In the genomic region with DNA sequence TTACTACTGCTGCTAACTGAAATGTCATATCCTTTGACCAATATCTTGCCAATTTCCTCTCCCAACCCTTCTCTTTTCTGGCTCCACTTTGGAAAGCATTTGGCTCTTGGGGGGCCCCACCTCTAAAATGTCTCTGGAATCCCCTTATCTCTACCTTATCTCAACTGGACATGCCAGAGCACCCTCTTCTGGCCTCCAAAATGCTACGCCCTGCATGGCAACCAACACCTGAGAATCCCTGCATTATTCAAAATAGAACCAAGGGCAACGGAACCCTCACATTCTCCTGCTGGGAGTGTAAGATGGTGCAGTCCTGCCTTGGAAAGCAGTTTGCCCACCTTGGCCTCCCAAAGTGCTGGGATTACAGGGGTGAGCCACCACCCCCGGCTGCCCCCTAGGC, we compare ENCODE assay signal across 16 cellular contexts. TPM values are rescaled to one million over a fixed set of nuclear protein-coding genes. Genes with fewer than 3 reads are reported as not detected.
DNase-seq lines count a peak whose midpoint lies in the region; ATAC-seq, FAIRE-seq and TF ChIP-seq lines count a peak whose summit lies in the region.
"Had no signal": no experiment of that assay in that cellular context is flagged by ENCODE, and none has a peak within 500 bp of the region (broad histone marks: within the 10 kb centered on the region; RNA-seq: fewer than 3 reads in every experiment).

No MANE protein-coding gene starts in this region.

- no peak for FAIRE-seq in A549 (lab: Jason Lieb, UNC)

- POLR2A ChIA-PET in A549 (lab: Yijun Ruan, JAX), result no interaction called here

- peaks cover 5% of the 10 kb centered on the region; the same call in 2 of the 3 replicates for H3K9me3 ChIP-seq in A549
- peaks cover 7% of the 10 kb centered on the region; the same call in 1 of the 2 replicates for H3K9me3 ChIP-seq in DOHH2 (ENCODE audit: control insufficient read depth, insufficient read depth, low read length)
- no peaks in the 10 kb centered on the region for H3K9me3 ChIP-seq in OCI-LY3 (ENCODE audit: insufficient read depth, low read length)
- H3K9me3 ChIP-seq in body of pancreas, result no peaks in the 10 kb centered on the region

- H3K4me1 ChIP-seq in A549, result no peaks in the 10 kb centered on the region
- peaks cover 11% of the 10 kb centered on the region for H3K4me1 ChIP-seq in DOHH2 (ENCODE audit: control insufficient read depth, low read length)
- no peaks in the 10 kb centered on the region for H3K4me1 ChIP-seq in OCI-LY3 (ENCODE audit: low read length)
- H3K4me1 ChIP-seq in body of pancreas, result peaks cover 37% of the 10 kb centered on the region
- H3K4me1 ChIP-seq: SJSA1 had no signal

- peak overlapping the region; percentile 71 for H3K4me3 Mint-ChIP-seq in endothelial cell (ENCODE audit: unreplicated experiment)
- H3K4me3 Mint-ChIP-seq: GM23338 had no signal

- H3K27me3 Mint-ChIP-seq in endothelial cell (ENCODE audit: unreplicated experiment), result peaks cover 11% of the 10 kb centered on the region

- no peaks in the 10 kb centered on the region for H3K9me2 ChIP-seq in DOHH2 (replicated peaks; ENCODE audit: control insufficient read depth, low read length)

- ATAC-seq in A549 (no peak), HG02938 (IDR thresholded peaks at IDR 0.05; ENCODE audit: unreplicated experiment) (no peak), GM21717 (IDR thresholded peaks at IDR 0.05; ENCODE audit: unreplicated experiment) (no peak), body of pancreas (no peak)
- ATAC-seq: GM23338 had no signal

- no peak overlapping the region for H3K4me3 ChIP-seq in A549
- no peak overlapping the region for H3K4me3 ChIP-seq in DOHH2 (ENCODE audit: low read length)
- no peak overlapping the region for H3K4me3 ChIP-seq in OCI-LY3 (ENCODE audit: low read length)
- H3K4me3 ChIP-seq in body of pancreas, result no peak overlapping the region
- H3K4me3 ChIP-seq: GM23338, PC-9, SJSA1 had no signal

- no peak for TF ChIP-seq CTCF in A549 (IDR thresholded peaks at IDR 0.05)
- TF ChIP-seq CTCF in DOHH2 (IDR thresholded peaks at IDR 0.05; ENCODE audit: low read depth, low read length, poor library complexity, severe bottlenecking), result peak; percentile 13
- TF ChIP-seq CTCF in OCI-LY3 (IDR thresholded peaks at IDR 0.05; ENCODE audit: low read depth, low read length), result peak; percentile 33
- TF ChIP-seq CTCF in endothelial cell (IDR thresholded peaks at IDR 0.05; ENCODE audit: unreplicated experiment), result no peak
- no peak for TF ChIP-seq CTCF in body of pancreas (IDR thresholded peaks at IDR 0.05)

- H2AFZ ChIP-seq in OCI-LY3 (ENCODE audit: low read depth, low read length), result no peak overlapping the region
- H2AFZ ChIP-seq: GM23338, PC-9 had no signal

- TF ChIP-seq POLR2A in A549 (IDR thresholded peaks at IDR 0.05; ENCODE audit: low read length) (no peak), body of pancreas (IDR thresholded peaks at IDR 0.05) (no peak)

- no peak for TF ChIP-seq EP300 in A549 (IDR thresholded peaks at IDR 0.05)

- H4K20me1 ChIP-seq in DOHH2 (ENCODE audit: control insufficient read depth, insufficient read depth, low read depth, low read length) (no peaks in the 10 kb centered on the region), OCI-LY3 (ENCODE audit: insufficient read depth, low read length) (peaks cover 4% of the 10 kb centered on the region; the same call in 1 of the 2 replicates)

- peaks cover 31% of the 10 kb centered on the region for H3K36me3 Mint-ChIP-seq in endothelial cell (ENCODE audit: low read depth, unreplicated experiment)

- no peaks in the 10 kb centered on the region; the same call in 1 of the 2 replicates for H3K36me3 ChIP-seq in DOHH2 (ENCODE audit: control insufficient read depth, low read length)
- peaks cover 3% of the 10 kb centered on the region for H3K36me3 ChIP-seq in OCI-LY3 (replicated peaks; ENCODE audit: low read depth, low read length)
- peaks cover 0 to 2% of the 10 kb centered on the region in 2 donors for H3K36me3 ChIP-seq in body of pancreas (replicated peaks in 1 of 2; ENCODE audit: insufficient read depth in 1 of 2, low read depth in 2 of 2)
- H3K36me3 ChIP-seq: SJSA1 had no signal

- WGBS in A549 (ENCODE audit: missing lambda C conversion rate), result 100% methylated on average over 1 of the region's 3 CpGs
- WGBS in body of pancreas, 2 donors, result 86 to 92% methylated on average over 2 to 3 of the region's 3 CpGs

- H3F3A ChIP-seq in DOHH2 (ENCODE audit: control insufficient read depth, insufficient read depth), result no peaks in the 10 kb centered on the region

- H3K27ac ChIP-seq in A549, result no peak overlapping the region
- no peak overlapping the region for H3K27ac ChIP-seq in DOHH2 (ENCODE audit: low read depth, low read length)
- H3K27ac ChIP-seq in OCI-LY3 (ENCODE audit: low read length), result no peak overlapping the region
- H3K27ac ChIP-seq in body of pancreas, result no peak overlapping the region
- H3K27ac ChIP-seq: PC-9, SJSA1 had no signal

- intact Hi-C loops in body of pancreas (cut with DNase I), result no loop called here

- H3K4me2 ChIP-seq in A549, result no peak overlapping the region
- no peak overlapping the region for H3K4me2 ChIP-seq in DOHH2 (ENCODE audit: low read length)
- H3K4me2 ChIP-seq in OCI-LY3 (ENCODE audit: low read length), result no peak overlapping the region
- H3K4me2 ChIP-seq: GM23338, PC-9 had no signal

- H3K79me2 ChIP-seq in DOHH2 (ENCODE audit: control insufficient read depth, low read length) (no peaks in the 10 kb centered on the region), OCI-LY3 (ENCODE audit: low read length) (no peaks in the 10 kb centered on the region)

- no peaks in the 10 kb centered on the region for H3K27me3 ChIP-seq in DOHH2 (ENCODE audit: control insufficient read depth, low read length)
- H3K27me3 ChIP-seq in OCI-LY3 (ENCODE audit: low read depth, low read length), result no peaks in the 10 kb centered on the region
- H3K27me3 ChIP-seq in body of pancreas, result no peaks in the 10 kb centered on the region
- H3K27me3 ChIP-seq: SJSA1 had no signal

- no peaks in the 10 kb centered on the region for H3K9me3 Mint-ChIP-seq in endothelial cell (ENCODE audit: unreplicated experiment)

- H3K4me1 Mint-ChIP-seq in endothelial cell (ENCODE audit: unreplicated experiment), result peaks cover 12% of the 10 kb centered on the region

- no peak for TF ChIP-seq RAD21 in A549 (conservative IDR thresholded peaks at IDR 0.05 in 1 of 2, IDR thresholded peaks at IDR 0.05 in 1 of 2)

- DNase-seq in A549 (ENCODE audit: low read depth in 1 of 2, low spot score in 1 of 2), result no peak
- DNase-seq in endothelial cell (ENCODE audit: low spot score), result no peak
- no peak for DNase-seq in body of pancreas
- DNase-seq: MM.1S; NCI-H1105 treated with DMSO at 0.1 percent for 48 hours; NCI-H1694 treated with DMSO at 0.1 percent for 48 hours; NCI-H345; NCI-H526 treated with DMSO at 0.1 percent for 48 hours; NK-92 treated with Interleukin-12 subunit alpha and Interleukin-12 subunit beta, amount 100 ng/mL, for 24 hours; PC-9 had no signal

- CTCF ChIA-PET in A549 (lab: Yijun Ruan, JAX), result interaction anchor here (0.6 to 1.8 kb wide), 3 partner anchors 8 to 681 kb away, joined by 3 to 9 read pairs (median 3); no protein-coding TSS in a partner anchor

- H3K9ac ChIP-seq in OCI-LY3 (ENCODE audit: low read length), result no peak overlapping the region

- H3K27ac Mint-ChIP-seq in endothelial cell (ENCODE audit: unreplicated experiment), result no peak overlapping the region
- H3K27ac Mint-ChIP-seq: GM23338 had no signal

TF ChIP-seq in A549, 52 proteins besides CTCF, POLR2A, EP300 and RAD21:
- TF ChIP-seq SMC3 (IDR thresholded peaks at IDR 0.05) (0 out of 3 replicates have a peak, but pooled peaks have one; percentile 8), RFX5 (IDR thresholded peaks at IDR 0.05) (no peak)

RNA-seq across cellular contexts. Expression of a gene that starts 35.3 kb away (rescaled TPM):
- polyA plus RNA-seq in A549 (2011; rRNA removed) (5.0 and 5.9 TPM in 2 replicates), A549 (2017; fragmentation: RNase III; extraction: RNeasy Plus Mini Kit Qiagen cat#74134 plus additional on column Dnase treatment) (1.5 to 2.4 TPM (median 2.1 TPM) in 3 replicates)
- 4.1 and 6.0 TPM in 2 replicates for polyA plus RNA-seq in A549 (2012; cell fraction: cytosol; rRNA removed)
- polyA plus RNA-seq in A549 (2012; cell fraction: nucleus; rRNA removed), result 4.5 and 6.2 TPM in 2 replicates
- 5.7 and 7.7 TPM in 2 replicates for polyA minus RNA-seq in A549 (2011; rRNA and poly(A)+ RNA removed)
- total RNA-seq in endothelial cell (ENCODE audit: unreplicated experiment) (34.2 TPM), body of pancreas (10 to 100 TPM; 53.1 to 87.4 TPM)
- total RNA-seq: SJSA1 had no signal

Comparison
In these comparisons a context has a peak if more than half of its experiments do, and no peak if none do; other contexts are left out.
1. CTCF ChIP-seq: peak in DOHH2 (single experiment) and OCI-LY3 (single experiment); none in A549 (single experiment), endothelial cell (single experiment) and body of pancreas (0 of 7).